29 cellular contexts compared by ENCODE assay signal in the genomic region with DNA sequence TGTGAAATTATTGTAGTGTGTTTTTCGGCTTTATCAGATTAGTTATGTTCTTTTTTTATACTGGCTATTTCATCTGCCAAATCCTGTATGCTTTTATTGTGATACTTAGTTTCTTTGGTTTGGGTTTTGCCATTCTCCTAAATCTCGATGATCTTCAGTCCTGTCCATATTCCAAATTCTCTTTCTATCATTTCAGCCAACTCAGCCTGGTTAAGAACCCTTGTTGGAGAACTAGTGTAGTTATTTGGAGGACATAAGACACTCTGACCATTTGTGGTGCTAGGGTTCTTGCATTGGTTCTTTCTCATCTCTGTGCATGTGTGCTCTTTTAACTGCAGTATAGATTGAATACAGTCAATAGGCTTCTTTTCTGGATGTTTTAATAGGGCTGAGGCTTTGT.
A peak's percentile ranks its signal among the peaks of the same experiment; 100 is the strongest.
DNase-seq lines count a peak whose midpoint lies in the region; TF ChIP-seq lines count a peak whose summit lies in the region.
"Had no signal": no experiment of that assay in that cellular context is flagged by ENCODE, and none has a peak within 500 bp of the region (broad histone marks: within the 10 kb centered on the region; RNA-seq: fewer than 3 reads in every experiment).

No MANE protein-coding gene starts in this region.

- POLR2A ChIA-PET in HEK293 (lab: Yijun Ruan, JAX): no interaction called here

- H3K4me3 Mint-ChIP-seq in HFFc6: no peak overlapping the region
- H3K4me3 Mint-ChIP-seq: B cell; CD14-positive monocyte; CD4-positive, alpha-beta memory T cell; CD4-positive, alpha-beta T cell; CD4-positive, CD25-positive, alpha-beta regulatory T cell; CD8-positive, alpha-beta memory T cell; CD8-positive, alpha-beta T cell had no signal

- H3K4me3 ChIP-seq in HEK293 (ENCODE audit: low read depth, low read length): no peak overlapping the region
- H3K4me3 ChIP-seq: A549; BLaER1; BLaER1 treated with 17β-estradiol and CSF1 and Interleukin-3, amounts not matched to agents 10 nM and 100 nM had no signal

- peaks cover 45% of the 10 kb centered on the region for H3K9me3 Mint-ChIP-seq in HFFc6

- H3K27ac Mint-ChIP-seq in HFFc6: no peak overlapping the region
- H3K27ac Mint-ChIP-seq: B cell; CD14-positive monocyte; CD4-positive, alpha-beta T cell; CD4-positive, CD25-positive, alpha-beta regulatory T cell; CD8-positive, alpha-beta memory T cell; CD8-positive, alpha-beta T cell had no signal

- no peaks in the 10 kb centered on the region for H3K27me3 Mint-ChIP-seq in HFFc6 (ENCODE audit: insufficient read depth)
- H3K27me3 Mint-ChIP-seq: B cell; CD4-positive, alpha-beta memory T cell; CD4-positive, CD25-positive, alpha-beta regulatory T cell had no signal

- H3K27ac ChIP-seq in HEK293 (ENCODE audit: extremely low read depth, low read depth, low read length): no peak overlapping the region
- H3K27ac ChIP-seq: 22Rv1; A549; BLaER1; BLaER1 treated with 17β-estradiol and CSF1 and Interleukin-3, amounts not matched to agents 10 nM and 100 nM; C4-2B had no signal

- no peak for TF ChIP-seq CTCF in HEK293 (tag by site-specific recombination; IDR thresholded peaks at IDR 0.05)
- no peak for TF ChIP-seq CTCF in HFFc6 (IDR thresholded peaks at IDR 0.05)

- DNase-seq in HFFc6: no peak
- DNase-seq: 8988T; ACHN; AML-193; BE2C; C1 segment of cervical spinal cord; Caco-2; Calu3; CD4-positive, alpha-beta memory T cell; CD4-positive, alpha-beta T cell; CD4-positive, CD25-positive, alpha-beta regulatory T cell; CD8-positive, alpha-beta memory T cell; CD8-positive, alpha-beta T cell; COR-L47; DMS 273 treated with DMSO at 0.1 percent for 48 hours; DMS153; DMS53; DMS79; DMS79 treated with DMSO at 0.1 percent for 48 hours; DND-41; EL had no signal

- no peaks in the 10 kb centered on the region for H3K9me3 ChIP-seq in HEK293 (ENCODE audit: control insufficient read depth, insufficient read depth, low read depth, low read length)
- H3K9me3 ChIP-seq: A549, BE2C, BLaER1, Caco-2 had no signal

- CTCF ChIA-PET in HEK293 (lab: Yijun Ruan, JAX): no interaction called here

- H3K4me1 Mint-ChIP-seq in HFFc6 (ENCODE audit: low read depth): no peaks in the 10 kb centered on the region
- H3K4me1 Mint-ChIP-seq: B cell; CD14-positive monocyte; CD4-positive, alpha-beta memory T cell; CD4-positive, CD25-positive, alpha-beta regulatory T cell; CD8-positive, alpha-beta memory T cell had no signal

- no peaks in the 10 kb centered on the region for H3K36me3 Mint-ChIP-seq in HFFc6 (ENCODE audit: low read depth)
- H3K36me3 Mint-ChIP-seq: CD14-positive monocyte; CD4-positive, alpha-beta memory T cell; CD4-positive, CD25-positive, alpha-beta regulatory T cell; CD8-positive, alpha-beta memory T cell; CD8-positive, alpha-beta T cell had no signal

- H3K4me1 ChIP-seq in HEK293 (ENCODE audit: control insufficient read depth, insufficient read depth, low read length): no peaks in the 10 kb centered on the region
- H3K4me1 ChIP-seq: A549; BE2C; BLaER1; BLaER1 treated with 17β-estradiol and CSF1 and Interleukin-3, amounts not matched to agents 10 nM and 100 nM; Caco-2 had no signal

- H3K36me3 ChIP-seq in HEK293 (ENCODE audit: control insufficient read depth in 2 of 2, insufficient read depth in 1 of 2, low read length in 2 of 2): no peaks in the 10 kb centered on the region
- H3K36me3 ChIP-seq: BE2C; BLaER1; BLaER1 treated with 17β-estradiol and CSF1 and Interleukin-3, amounts not matched to agents 10 nM and 100 nM had no signal

TF ChIP-seq in HEK293, 187 proteins besides CTCF, POLR2A, EP300 and RAD21:
- TF ChIP-seq ZNF354C (tag by site-specific recombination; IDR thresholded peaks at IDR 0.05; ENCODE audit: borderline replicate concordance, low read depth): no peak
- TF ChIP-seq ZNF433 (tag by site-specific recombination; IDR thresholded peaks at IDR 0.05; ENCODE audit: low read depth): peak; percentile 99
- TF ChIP-seq YY1 (tag by site-specific recombination; IDR thresholded peaks at IDR 0.05): no peak
